Comparison of ENCODE assay signal across 8 cellular contexts in the genomic region with DNA sequence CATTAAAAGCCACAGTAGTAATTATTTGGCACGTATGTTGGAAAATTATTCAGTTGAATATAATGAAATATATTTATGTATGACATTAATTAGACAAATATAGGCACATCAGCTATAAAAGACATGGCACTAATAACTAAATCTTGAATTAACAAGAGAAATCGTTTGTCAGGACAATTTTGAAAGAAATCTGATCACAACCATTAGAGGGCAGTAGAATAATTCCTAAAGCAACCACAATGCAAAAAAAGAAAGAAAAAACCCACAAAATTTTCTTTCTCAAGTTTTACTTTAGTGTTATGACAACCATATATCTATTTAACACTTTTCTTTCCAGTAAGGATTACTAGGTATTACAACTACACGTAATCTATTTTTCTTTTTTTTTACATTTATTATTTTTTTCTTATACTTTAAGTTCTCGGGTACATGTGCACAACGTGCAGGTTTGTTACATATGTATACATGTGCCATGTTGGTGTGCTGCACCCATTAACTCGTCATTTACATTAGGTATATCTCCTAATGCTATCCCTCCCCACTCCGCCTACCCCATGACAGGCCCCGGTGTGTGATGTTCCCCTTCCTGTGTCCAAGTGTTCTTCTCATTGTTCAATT.
A peak's percentile ranks its signal among the peaks of the same experiment; 100 is the strongest.
DNase-seq lines count a peak whose midpoint lies in the region; ATAC-seq and TF ChIP-seq lines count a peak whose summit lies in the region.
"Not testable (repeated sequence)": the region's sequence is repeated elsewhere in the genome, so short reads cannot be mapped to it uniquely, and the experiment has no call there.

No MANE protein-coding gene starts in this region.

- CTCF ChIA-PET in IMR-90 (lab: Yijun Ruan, JAX) = interaction anchor here (0.5 to 2.1 kb wide), 9 partner anchors 13 to 432 kb away, joined by 3 to 13 read pairs (median 4); no protein-coding TSS in a partner anchor

- H2BK5ac ChIP-seq in IMR-90 (ENCODE audit: low read depth, low read length, poor library complexity, severe bottlenecking) = not testable (repeated sequence)

- not testable (repeated sequence) for H3K27ac ChIP-seq in DOHH2 (ENCODE audit: low read depth, low read length); IMR-90 (ENCODE audit: insufficient read depth, low read length); heart left ventricle; vagina

- not testable (repeated sequence) for H3K18ac ChIP-seq in IMR-90 (ENCODE audit: low read depth, low read length)

- H3K4me1 Mint-ChIP-seq in chondrocyte (ENCODE audit: low read depth) = peaks cover 22% of the 10 kb centered on the region
- not testable (repeated sequence) for H3K4me1 Mint-ChIP-seq in nephron progenitor cell

- not testable (repeated sequence) for H3K23ac ChIP-seq in IMR-90 (ENCODE audit: low read depth, low read length)

- H3K4me1 ChIP-seq in DOHH2 (ENCODE audit: control insufficient read depth, low read length) = peaks cover 17% of the 10 kb centered on the region
- H3K4me1 ChIP-seq in IMR-90 (ENCODE audit: control insufficient read depth, insufficient read depth, low read length) = peaks cover 11% of the 10 kb centered on the region
- H3K4me1 ChIP-seq in heart left ventricle = peaks cover 0 to 23% (median 5%) of the 10 kb centered on the region in 12 donors
- peaks cover 14% of the 10 kb centered on the region for H3K4me1 ChIP-seq in vagina

- POLR2A ChIA-PET in IMR-90 (lab: Charles Lee; ENCODE audit: unreplicated experiment) = not testable (repeated sequence)

- H3K9me3 ChIP-seq in DOHH2 (ENCODE audit: control insufficient read depth, insufficient read depth, low read length); IMR-90 (ENCODE audit: control insufficient read depth, insufficient read depth, low read length); heart left ventricle; vagina: not testable (repeated sequence)

- H4K91ac ChIP-seq in IMR-90 (ENCODE audit: insufficient read depth, low read depth, low read length) = not testable (repeated sequence)

- in situ Hi-C loops in IMR-90 (cut with MboI; ENCODE audit: low sequenced_read_pairs) = loop anchor here (5.0 to 10.0 kb wide), 3 partner anchors 39 to 457 kb away; no protein-coding TSS in a partner anchor

- TF ChIP-seq CTCF in DOHH2 (IDR thresholded peaks at IDR 0.05; ENCODE audit: low read depth, low read length, poor library complexity, severe bottlenecking) = peak; percentile 49
- TF ChIP-seq CTCF in IMR-90 (conservative IDR thresholded peaks at IDR 0.05; ENCODE audit: low read depth, low read length) = peak; percentile 74
- peak; percentile 95 for TF ChIP-seq CTCF in chondrocyte (IDR thresholded peaks at IDR 0.05)
- peak; percentile 47 to 83 (median 67) for TF ChIP-seq CTCF in heart left ventricle (IDR thresholded peaks at IDR 0.05)
- TF ChIP-seq CTCF in nephron progenitor cell (IDR thresholded peaks at IDR 0.05) = peak; percentile 61
- peak in 2 of 3 experiments; percentile 18 to 19 for TF ChIP-seq CTCF in vagina (IDR thresholded peaks at IDR 0.05)

- H2AK9ac ChIP-seq in IMR-90 (replicated peaks; ENCODE audit: low read depth, low read length, poor library complexity) = not testable (repeated sequence)

- H3F3A ChIP-seq in DOHH2 (ENCODE audit: control insufficient read depth, insufficient read depth) = not testable (repeated sequence)

- not testable (repeated sequence) for H3K9me3 Mint-ChIP-seq in chondrocyte (ENCODE audit: low read depth); nephron progenitor cell

- not testable (repeated sequence) for H3K27me3 Mint-ChIP-seq in chondrocyte (ENCODE audit: low read depth); nephron progenitor cell (ENCODE audit: low read depth, poor library complexity)

- not testable (repeated sequence) for H3K36me3 Mint-ChIP-seq in chondrocyte (ENCODE audit: low read depth)
- H3K36me3 Mint-ChIP-seq in nephron progenitor cell (ENCODE audit: low read depth) = peaks cover 19% of the 10 kb centered on the region

- H2BK20ac ChIP-seq in IMR-90 (ENCODE audit: low read depth, low read length) = not testable (repeated sequence)

- H3K4me2 ChIP-seq in DOHH2 (ENCODE audit: low read length); IMR-90 (ENCODE audit: low read depth, low read length): not testable (repeated sequence)

- H2AK5ac ChIP-seq in IMR-90 (ENCODE audit: low read depth, low read length) = not testable (repeated sequence)

- H4K5ac ChIP-seq in IMR-90 (ENCODE audit: low read depth, low read length) = not testable (repeated sequence)

- H4K20me1 ChIP-seq in DOHH2 (ENCODE audit: control insufficient read depth, insufficient read depth, low read depth, low read length); IMR-90 (ENCODE audit: insufficient read depth, low read length): not testable (repeated sequence)

- not testable (repeated sequence) for H3K9ac ChIP-seq in IMR-90 (ENCODE audit: low read depth, low read length)

- H3K27ac Mint-ChIP-seq in chondrocyte (ENCODE audit: unreplicated experiment) = peak overlapping the region; percentile 35
- H3K27ac Mint-ChIP-seq in nephron progenitor cell = not testable (repeated sequence)

- H3K36me3 ChIP-seq in DOHH2 (ENCODE audit: control insufficient read depth, low read length); IMR-90 (ENCODE audit: control insufficient read depth, insufficient read depth, low read length); vagina: not testable (repeated sequence)
- peaks cover 0 to 29% (median 0%) of the 10 kb centered on the region in 9 donors for H3K36me3 ChIP-seq in heart left ventricle

- WGBS in IMR-90 (ENCODE audit: extremely low coverage in 2 of 2, insufficient read length in 1 of 2), 2 experiments = no CpG with 5 or more reads among the region's 8 CpGs
- WGBS in heart left ventricle, 4 donors = 57 to 65% (median 59%) methylated on average over 8 of the region's 8 CpGs

- H3K79me1 ChIP-seq in IMR-90 (ENCODE audit: low read depth in 1 of 2, low read length in 2 of 2) = not testable (repeated sequence)

- not testable (repeated sequence) for H2BK15ac ChIP-seq in IMR-90 (ENCODE audit: low read depth, low read length)

- not testable (repeated sequence) for H3K4ac ChIP-seq in IMR-90 (ENCODE audit: low read depth, low read length)

- H3K9me1 ChIP-seq in IMR-90 (ENCODE audit: insufficient read depth, low read length) = not testable (repeated sequence)

- H3K79me2 ChIP-seq in DOHH2 (ENCODE audit: control insufficient read depth, low read length) = not testable (repeated sequence)

- not testable (repeated sequence) for H3K4me3 ChIP-seq in DOHH2 (ENCODE audit: low read length); IMR-90 (ENCODE audit: insufficient read depth, low read depth, low read length); heart left ventricle; vagina

- not testable (repeated sequence) for ATAC-seq in IMR-90 (ENCODE audit: low read depth); heart left ventricle

- intact Hi-C loops in IMR-90 (cut with micrococcal nuclease) (loop anchor here (1.0 to 5.0 kb wide), 5 partner anchors 39 to 461 kb away; partner anchors contain the start of gene HECW2), heart left ventricle (cut with DNase I) (loop anchor here in 9 of 10 donors (2.0 to 10.0 kb wide), 11 partner anchors 34 to 464 kb away; partner anchors contain the start of gene HECW2 (in 4 of the 9))
- intact Hi-C loops in vagina (cut with DNase I) = not testable (repeated sequence)

- H3K9me2 ChIP-seq in DOHH2 (replicated peaks; ENCODE audit: control insufficient read depth, low read length) = not testable (repeated sequence)

- H3K4me3 Mint-ChIP-seq in chondrocyte (ENCODE audit: unreplicated experiment); nephron progenitor cell: not testable (repeated sequence)

- DNase-seq in IMR-90 (peak; percentile 39), NCI-H2227 treated with DMSO at 0.1 percent for 48 hours (lab: John Stamatoyannopoulos, UW) (peak; percentile 51), SKM-1 treated with dmso at 0.1 percent for 144 hours (lab: John Stamatoyannopoulos, UW; ENCODE audit: unreplicated experiment) (peak; percentile 38)
- DNase-seq in chondrocyte (ENCODE audit: low spot score); heart left ventricle; nephron progenitor cell; vagina (ENCODE audit: extremely low spot score in 2 of 2): not testable (repeated sequence)

- not testable (repeated sequence) for H3K56ac ChIP-seq in IMR-90 (ENCODE audit: extremely low read depth, insufficient read depth, low read length)

- H4K8ac ChIP-seq in IMR-90 (ENCODE audit: low read depth in 2 of 2, low read length in 2 of 2) = not testable (repeated sequence)

- not testable (repeated sequence) for H3K14ac ChIP-seq in IMR-90 (replicated peaks; ENCODE audit: low read depth, low read length)

- not testable (repeated sequence) for H3K27me3 ChIP-seq in DOHH2 (ENCODE audit: control insufficient read depth, low read length); IMR-90 (ENCODE audit: control insufficient read depth, insufficient read depth, low read length); heart left ventricle; vagina

- peak; percentile 78 for TF ChIP-seq RAD21 in IMR-90 (IDR thresholded peaks at IDR 0.05; ENCODE audit: low read length)

- H2BK120ac ChIP-seq in IMR-90 (ENCODE audit: low read depth, low read length) = not testable (repeated sequence)

- not testable (repeated sequence) for TF ChIP-seq POLR2A in IMR-90 (IDR thresholded peaks at IDR 0.05; ENCODE audit: low read depth, low read length); heart left ventricle (IDR thresholded peaks at IDR 0.05); vagina (IDR thresholded peaks at IDR 0.05)

- dilution Hi-C loops in IMR-90 (cut with HindIII; ENCODE audit: low sequenced_read_pairs, unreplicated experiment) = not testable (repeated sequence)

- not testable (repeated sequence) for BruUV-seq in IMR-90 (replicated peaks; lab: Mats Ljungman, UMichigan)

- H2AFZ ChIP-seq in IMR-90 (replicated peaks; ENCODE audit: low read length, poor library complexity) = not testable (repeated sequence)

TF ChIP-seq in IMR-90, 13 proteins besides CTCF, POLR2A, EP300 and RAD21:
- TF ChIP-seq SMC3 (IDR thresholded peaks at IDR 0.05; ENCODE audit: low read depth, low read length) = peak; percentile 75
TF ChIP-seq in IMR-90: peak in this region for 1; not testable (repeated sequence) for 12.

Comparison
In these comparisons a context has a peak if more than half of its experiments do, and no peak if none do; other contexts are left out.
1. CTCF ChIP-seq: peak in every context shown above with its lines; median percentile 95 in chondrocyte; 74 in IMR-90; 67 in heart left ventricle; 61 in nephron progenitor cell; 49 in DOHH2; 18 in vagina.